In genomic region chr1:89201489-89201794, GRCh38 we compare ENCODE assay signal across 29 cellular contexts. TPM values are rescaled to one million over a fixed set of nuclear protein-coding genes. Genes with fewer than 3 reads are reported as not detected.
DNase-seq lines count a peak whose midpoint lies in the region; ATAC-seq and TF ChIP-seq lines count a peak whose summit lies in the region.
"Had no signal": no experiment of that assay in that cellular context is flagged by ENCODE, and none has a peak within 500 bp of the region (broad histone marks: within the 10 kb centered on the region; RNA-seq: fewer than 3 reads in every experiment).

No MANE protein-coding gene starts in this region.

- peak overlapping the region; percentile 28 for H3K4me3 ChIP-seq in CD8-positive, alpha-beta T cell (ENCODE audit: low read depth, low read length)
- H3K4me3 ChIP-seq in spleen (peak overlapping the region in 1 of 8 donors; percentile 24), Caco-2 (ENCODE audit: low read depth, low read length) (no peak overlapping the region)
- H3K4me3 ChIP-seq: A549, gastrocnemius medialis had no signal

- H3K4me3 Mint-ChIP-seq in activated CD4-positive, alpha-beta T cell treated with anti-CD3 and anti-CD28 coated beads, Interleukin-2, amount 10 ng/mL, durations not matched to agents 24 days and 14 days, result no peak overlapping the region
- peak overlapping the region; percentile 58 for H3K4me3 Mint-ChIP-seq in CD8-positive, alpha-beta T cell
- no peak overlapping the region for H3K4me3 Mint-ChIP-seq in activated T-helper 2 cell treated with anti-CD3 and anti-CD28 coated beads, Interferon-gamma antibody, Interleukin-2, Interleukin-4, amounts not matched to agents 10 μg/mL and 5 μg/mL and 100 μg/mL, durations not matched to agents 14 hours and 24 hours and 36 hours (ENCODE audit: low read depth)
- no peak overlapping the region for H3K4me3 Mint-ChIP-seq in Caco-2 (ENCODE audit: unreplicated experiment)
- H3K4me3 Mint-ChIP-seq: neural crest cell had no signal

- no peak overlapping the region for H3K27ac ChIP-seq in CD8-positive, alpha-beta T cell (ENCODE audit: low read depth, low read length)
- H3K27ac ChIP-seq in spleen (peak overlapping the region in 7 of 8 donors; percentile 60 to 91 (median 90)), RWPE1 (no peak overlapping the region)
- H3K27ac ChIP-seq: A549 had no signal

- DNase-seq in activated CD4-positive, alpha-beta T cell treated with anti-CD3 and anti-CD28 coated beads, Interleukin-2, amount 10 ng/mL, durations not matched to agents 24 days and 14 days, result no peak
- no peak for DNase-seq in activated CD4-positive, alpha-beta T cell treated with anti-CD3 and anti-CD28 coated beads, Interleukin-2, amount 50 U/mL, for 48 hours
- DNase-seq in CD8-positive, alpha-beta T cell, result no peak
- DNase-seq in activated T-helper 2 cell treated with anti-CD3 and anti-CD28 coated beads, Interferon-gamma antibody, Interleukin-2, Interleukin-4, amounts not matched to agents 10 μg/mL and 5 μg/mL and 100 μg/mL, durations not matched to agents 14 hours and 24 hours and 36 hours (ENCODE audit: low spot score), result no peak
- DNase-seq in spleen (no peak), ecto neural progenitor cell (ENCODE audit: low spot score) (no peak), Caco-2 (no peak), RWPE1 (ENCODE audit: low spot score) (no peak)
- DNase-seq: activated T-cell treated with anti-CD3 and anti-CD28 coated beads for 4 hours; amniotic stem cell; C1 segment of cervical spinal cord; caudate nucleus; DMS53; gastrocnemius medialis; HCEC 1CT; NCI-H1417 treated with DMSO at 0.1 percent for 48 hours; NCI-H526; SIG-M5; stimulated activated CD4-positive, alpha-beta T cell treated with anti-CD3 and anti-CD28 coated beads, Interleukin-2, amount 100 ng/mL, for 24 hours; T1000 had no signal

- POLR2A ChIA-PET in CD8-positive, alpha-beta T cell (lab: Charles Lee), result no interaction called here
- POLR2A ChIA-PET in Caco-2 (lab: Charles Lee) (no interaction called here), RWPE1 (lab: Yijun Ruan, JAX; ENCODE audit: low non-redundant PET) (no interaction called here)

- intact Hi-C loops in activated CD4-positive, alpha-beta T cell treated with anti-CD3 and anti-CD28 coated beads, Interleukin-2, amount 10 ng/mL, durations not matched to agents 24 days and 14 days (cut with micrococcal nuclease), result no loop called here
- intact Hi-C loops in CD8-positive, alpha-beta T cell (cut with DNase I, micrococcal nuclease), result loop anchor here in 1 of 2 experiments (5.0 kb wide), 2 partner anchors 56 to 71 kb away; partner anchors contain the start of gene GBP5
- intact Hi-C loops in activated T-helper 2 cell treated with anti-CD3 and anti-CD28 coated beads, Interferon-gamma antibody, Interleukin-2, Interleukin-4, amounts not matched to agents 10 μg/mL and 5 μg/mL and 100 μg/mL, durations not matched to agents 14 hours and 24 hours and 36 hours (cut with micrococcal nuclease), result loop anchor here (1.0 to 5.0 kb wide), 3 partner anchors 56 to 111 kb away; partner anchors contain the start of gene GBP2
- intact Hi-C loops in spleen (cut with DNase I; ENCODE audit: low total_unique reads), result loop anchor here (10.0 kb wide), 1 partner anchor 53 kb away; no protein-coding TSS in a partner anchor
- intact Hi-C loops in Caco-2 (cut with micrococcal nuclease; ENCODE audit: unreplicated experiment), result no loop called here

- CTCF ChIA-PET in CD8-positive, alpha-beta T cell (lab: Charles Lee), result interaction anchor here (2.3 kb wide), 1 partner anchor 157 kb away, joined by 11 read pairs; no protein-coding TSS in a partner anchor
- CTCF ChIA-PET in Caco-2 (lab: Charles Lee), result no interaction called here
- CTCF ChIA-PET in RWPE1 (lab: Yijun Ruan, JAX), result no interaction called here

- no peaks in the 10 kb centered on the region for H3K27me3 Mint-ChIP-seq in activated CD4-positive, alpha-beta T cell treated with anti-CD3 and anti-CD28 coated beads, Interleukin-2, amount 10 ng/mL, durations not matched to agents 24 days and 14 days
- H3K27me3 Mint-ChIP-seq in CD8-positive, alpha-beta T cell (ENCODE audit: low read depth), result no peaks in the 10 kb centered on the region
- no peaks in the 10 kb centered on the region for H3K27me3 Mint-ChIP-seq in activated T-helper 2 cell treated with anti-CD3 and anti-CD28 coated beads, Interferon-gamma antibody, Interleukin-2, Interleukin-4, amounts not matched to agents 10 μg/mL and 5 μg/mL and 100 μg/mL, durations not matched to agents 14 hours and 24 hours and 36 hours (ENCODE audit: low read depth)
- H3K27me3 Mint-ChIP-seq in Caco-2 (ENCODE audit: insufficient read depth, unreplicated experiment), result peaks cover 3% of the 10 kb centered on the region

- H3K4me1 ChIP-seq in CD8-positive, alpha-beta T cell (ENCODE audit: insufficient read depth, low read length), result peaks cover 38% of the 10 kb centered on the region
- peaks cover 16 to 54% (median 35%) of the 10 kb centered on the region in 6 donors for H3K4me1 ChIP-seq in spleen
- H3K4me1 ChIP-seq in Caco-2, result no peaks in the 10 kb centered on the region
- H3K4me1 ChIP-seq: A549 had no signal

- TF ChIP-seq POLR2A in spleen (IDR thresholded peaks at IDR 0.05), result no peak

- peaks cover 44% of the 10 kb centered on the region for H3K4me1 Mint-ChIP-seq in activated CD4-positive, alpha-beta T cell treated with anti-CD3 and anti-CD28 coated beads, Interleukin-2, amount 10 ng/mL, durations not matched to agents 24 days and 14 days
- H3K4me1 Mint-ChIP-seq in CD8-positive, alpha-beta T cell (ENCODE audit: low read depth), result peaks cover 41% of the 10 kb centered on the region
- peaks cover 60% of the 10 kb centered on the region for H3K4me1 Mint-ChIP-seq in activated T-helper 2 cell treated with anti-CD3 and anti-CD28 coated beads, Interferon-gamma antibody, Interleukin-2, Interleukin-4, amounts not matched to agents 10 μg/mL and 5 μg/mL and 100 μg/mL, durations not matched to agents 14 hours and 24 hours and 36 hours (ENCODE audit: low read depth)
- H3K4me1 Mint-ChIP-seq in Caco-2 (ENCODE audit: low read depth, unreplicated experiment), result no peaks in the 10 kb centered on the region
- H3K4me1 Mint-ChIP-seq: neural crest cell had no signal

- H3K36me3 Mint-ChIP-seq in activated CD4-positive, alpha-beta T cell treated with anti-CD3 and anti-CD28 coated beads, Interleukin-2, amount 10 ng/mL, durations not matched to agents 24 days and 14 days (ENCODE audit: low read depth), result peaks cover 23% of the 10 kb centered on the region
- H3K36me3 Mint-ChIP-seq in CD8-positive, alpha-beta T cell, result peaks cover 54% of the 10 kb centered on the region
- peaks cover 31% of the 10 kb centered on the region for H3K36me3 Mint-ChIP-seq in activated T-helper 2 cell treated with anti-CD3 and anti-CD28 coated beads, Interferon-gamma antibody, Interleukin-2, Interleukin-4, amounts not matched to agents 10 μg/mL and 5 μg/mL and 100 μg/mL, durations not matched to agents 14 hours and 24 hours and 36 hours (ENCODE audit: low read depth)
- H3K36me3 Mint-ChIP-seq in Caco-2 (ENCODE audit: insufficient read depth, unreplicated experiment), result no peaks in the 10 kb centered on the region

- peaks cover 5% of the 10 kb centered on the region for H3K9me3 ChIP-seq in CD8-positive, alpha-beta T cell (ENCODE audit: low read length)
- H3K9me3 ChIP-seq in spleen, result peaks cover 0 to 29% (median 19%) of the 10 kb centered on the region in 8 donors
- H3K9me3 ChIP-seq in Caco-2, result no peaks in the 10 kb centered on the region
- H3K9me3 ChIP-seq: A549, gastrocnemius medialis had no signal

- no peaks in the 10 kb centered on the region for H3K27me3 ChIP-seq in CD8-positive, alpha-beta T cell (ENCODE audit: insufficient read depth, low read length)
- H3K27me3 ChIP-seq in spleen (replicated peaks in 1 of 7), result no peaks in the 10 kb centered on the region
- no peaks in the 10 kb centered on the region for H3K27me3 ChIP-seq in Caco-2 (replicated peaks; ENCODE audit: control insufficient read depth, insufficient read depth, low read length)
- H3K27me3 ChIP-seq: gastrocnemius medialis had no signal

- peaks cover 8% of the 10 kb centered on the region for H3K9me3 Mint-ChIP-seq in activated CD4-positive, alpha-beta T cell treated with anti-CD3 and anti-CD28 coated beads, Interleukin-2, amount 10 ng/mL, durations not matched to agents 24 days and 14 days
- H3K9me3 Mint-ChIP-seq in CD8-positive, alpha-beta T cell, result peaks cover 10% of the 10 kb centered on the region
- H3K9me3 Mint-ChIP-seq in activated T-helper 2 cell treated with anti-CD3 and anti-CD28 coated beads, Interferon-gamma antibody, Interleukin-2, Interleukin-4, amounts not matched to agents 10 μg/mL and 5 μg/mL and 100 μg/mL, durations not matched to agents 14 hours and 24 hours and 36 hours, result peaks cover 25% of the 10 kb centered on the region
- no peaks in the 10 kb centered on the region for H3K9me3 Mint-ChIP-seq in Caco-2 (ENCODE audit: unreplicated experiment)

- no peaks in the 10 kb centered on the region for H3K36me3 ChIP-seq in CD8-positive, alpha-beta T cell (ENCODE audit: insufficient read depth, low read length)
- H3K36me3 ChIP-seq in spleen, result peaks cover 0 to 15% (median 0%) of the 10 kb centered on the region in 6 donors
- no peaks in the 10 kb centered on the region for H3K36me3 ChIP-seq in Caco-2 (ENCODE audit: control insufficient read depth, insufficient read depth, low read length)
- H3K36me3 ChIP-seq: gastrocnemius medialis had no signal

- no peak for TF ChIP-seq CTCF in CD8-positive, alpha-beta T cell (IDR thresholded peaks at IDR 0.05)
- TF ChIP-seq CTCF in spleen (IDR thresholded peaks at IDR 0.05 in 8 of 11, conservative IDR thresholded peaks at IDR 0.05 in 3 of 11) (no peak), Caco-2 (IDR thresholded peaks at IDR 0.05; ENCODE audit: insufficient read depth in 1 of 2, low read depth in 1 of 2, low read length in 1 of 2, severe bottlenecking in 1 of 2, unreplicated experiment in 1 of 2) (no peak), RWPE1 (conservative IDR thresholded peaks at IDR 0.05; ENCODE audit: low read depth) (no peak)

- peak overlapping the region; percentile 78 for H3K27ac Mint-ChIP-seq in activated CD4-positive, alpha-beta T cell treated with anti-CD3 and anti-CD28 coated beads, Interleukin-2, amount 10 ng/mL, durations not matched to agents 24 days and 14 days
- H3K27ac Mint-ChIP-seq in CD8-positive, alpha-beta T cell, result peak overlapping the region; percentile 96
- peak overlapping the region; percentile 64 for H3K27ac Mint-ChIP-seq in activated T-helper 2 cell treated with anti-CD3 and anti-CD28 coated beads, Interferon-gamma antibody, Interleukin-2, Interleukin-4, amounts not matched to agents 10 μg/mL and 5 μg/mL and 100 μg/mL, durations not matched to agents 14 hours and 24 hours and 36 hours
- H3K27ac Mint-ChIP-seq in Caco-2 (ENCODE audit: unreplicated experiment), result no peak overlapping the region

- ATAC-seq in CD8-positive, alpha-beta T cell, result no peak
- ATAC-seq: A549, gastrocnemius medialis, HepG2 had no signal

- no TSS peak for BruUV-seq in Caco-2 (replicated peaks; lab: Mats Ljungman, UMichigan)

- WGBS in spleen, 5 donors, result 82 to 100% (median 90%) methylated on average over 1 of the region's 1 CpG

RNA-seq across cellular contexts. Expression of gene GBP4, which starts 2.7 kb away (rescaled TPM):
- 29.5 and 33.5 TPM in 2 replicates for total RNA-seq in activated CD4-positive, alpha-beta T cell treated with anti-CD3 and anti-CD28 coated beads, Interleukin-2, amount 10 ng/mL, durations not matched to agents 24 days and 14 days
- 10 to 100 TPM; 16.6 to 17.5 TPM for total RNA-seq in CD8-positive, alpha-beta T cell
- 13.9 and 14.3 TPM in 2 replicates for total RNA-seq in activated T-helper 2 cell treated with anti-CD3 and anti-CD28 coated beads, Interferon-gamma antibody, Interleukin-2, Interleukin-4, amounts not matched to agents 10 μg/mL and 5 μg/mL and 100 μg/mL, durations not matched to agents 14 hours and 24 hours and 36 hours
- total RNA-seq in spleen (10 to 100 TPM; 28.3 to 63.5 (median 40.0) TPM), Caco-2 (2022) (not detected in 2 replicates)
- 10 to 100 TPM; 14.5 to 28.5 (median 15.8) TPM for polyA plus RNA-seq in spleen
- total RNA-seq: HepG2, neural crest cell had no signal
- polyA plus RNA-seq: A549, HepG2 had no signal

RNA-seq across cellular contexts. Expression of gene GBP7, which starts 25.6 kb away (rescaled TPM):
- not detected in 2 replicates for total RNA-seq in activated CD4-positive, alpha-beta T cell treated with anti-CD3 and anti-CD28 coated beads, Interleukin-2, amount 10 ng/mL, durations not matched to agents 24 days and 14 days
- under 1 TPM in 1 of 2 experiments, not detected in 1; 0.17 TPM for total RNA-seq in CD8-positive, alpha-beta T cell
- not detected in 2 replicates for total RNA-seq in activated T-helper 2 cell treated with anti-CD3 and anti-CD28 coated beads, Interferon-gamma antibody, Interleukin-2, Interleukin-4, amounts not matched to agents 10 μg/mL and 5 μg/mL and 100 μg/mL, durations not matched to agents 14 hours and 24 hours and 36 hours
- total RNA-seq in spleen (under 1 TPM in 3 of 7 donors, not detected in 4; 0.14 to 0.50 (median 0.24) TPM), Caco-2 (2022) (not detected in 2 replicates)
- polyA plus RNA-seq in spleen, result under 1 TPM in 2 of 3 donors, not detected in 1; 0.02 to 0.03 TPM
- total RNA-seq: gastrocnemius medialis, HepG2, kidney epithelial cell, M059J, mesenteric fat pad, neural crest cell, posterior vena cava, ureter had no signal
- polyA plus RNA-seq: A549, esophagus, HepG2 had no signal

Comparison
In these comparisons a context has a peak if more than half of its experiments do, and no peak if none do; other contexts are left out.
1. H3K27ac ChIP-seq: peak in spleen (7 of 8); none in CD8-positive, alpha-beta T cell (single experiment) and RWPE1 (single experiment).
2. RNA of gene GBP4, which starts 2.7 kb away (total RNA-seq): 28.3 to 63.5 TPM in spleen, 29.5 to 33.5 TPM in activated CD4-positive, alpha-beta T cell treated with anti-CD3 and anti-CD28 coated beads, Interleukin-2, amount 10 ng/mL, durations not matched to agents 24 days and 14 days, 16.6 to 17.5 TPM in CD8-positive, alpha-beta T cell and 13.9 to 14.3 TPM in activated T-helper 2 cell treated with anti-CD3 and anti-CD28 coated beads, Interferon-gamma antibody, Interleukin-2, Interleukin-4, amounts not matched to agents 10 μg/mL and 5 μg/mL and 100 μg/mL, durations not matched to agents 14 hours and 24 hours and 36 hours; not detected in Caco-2; every median in the first group is over 10 times any median in the second.
3. intact Hi-C loops: an anchor here in activated T-helper 2 cell treated with anti-CD3 and anti-CD28 coated beads, Interferon-gamma antibody, Interleukin-2, Interleukin-4, amounts not matched to agents 10 μg/mL and 5 μg/mL and 100 μg/mL, durations not matched to agents 14 hours and 24 hours and 36 hours (1.0 to 5.0 kb wide) and spleen (10.0 kb wide); none called in activated CD4-positive, alpha-beta T cell treated with anti-CD3 and anti-CD28 coated beads, Interleukin-2, amount 10 ng/mL, durations not matched to agents 24 days and 14 days and Caco-2.